Comparison of ENCODE assay signal across 13 cellular contexts in the genomic region with DNA sequence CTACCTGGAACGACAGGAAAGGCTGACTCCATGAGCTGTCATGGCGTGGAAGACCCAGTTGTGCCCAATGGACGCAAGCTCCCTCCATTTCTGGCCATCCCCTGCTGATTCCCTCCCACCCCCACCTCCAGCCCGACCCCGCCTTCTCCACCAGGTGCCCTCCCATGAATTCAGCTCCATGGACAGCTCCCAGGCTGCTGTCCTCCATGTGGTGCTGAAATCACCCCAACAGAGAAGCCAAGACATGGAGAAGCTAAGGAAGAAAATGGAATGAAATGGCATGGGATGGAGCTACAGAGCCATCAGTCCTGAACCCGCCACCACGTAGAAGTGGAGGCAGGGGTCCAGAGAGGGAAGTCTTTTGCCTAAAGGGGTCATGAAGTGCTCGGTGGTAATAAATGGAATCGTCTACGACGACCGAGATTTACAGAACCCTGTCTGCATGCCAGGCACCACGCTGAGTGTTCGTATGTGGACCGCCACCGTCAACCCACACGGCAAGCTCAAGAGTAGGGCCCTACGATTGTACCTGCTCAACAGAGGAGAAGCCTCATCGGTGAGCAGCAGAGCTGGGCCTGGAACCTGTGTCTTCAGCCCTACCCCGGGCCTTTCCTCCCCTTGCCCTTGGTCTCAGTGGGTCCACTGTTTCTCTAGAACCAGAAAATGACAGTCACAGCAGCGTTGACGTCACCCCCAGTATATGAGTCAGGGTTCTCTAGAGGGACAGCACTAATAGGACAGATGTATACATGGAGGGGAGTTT. TPM values are rescaled to one million over a fixed set of nuclear protein-coding genes. Genes with fewer than 3 reads are reported as not detected.
A peak's percentile ranks its signal among the peaks of the same experiment; 100 is the strongest.
DNase-seq lines count a peak whose midpoint lies in the region; ATAC-seq, FAIRE-seq and TF ChIP-seq lines count a peak whose summit lies in the region.
"Had no signal": no experiment of that assay in that cellular context is flagged by ENCODE, and none has a peak within 500 bp of the region (broad histone marks: within the 10 kb centered on the region; RNA-seq: fewer than 3 reads in every experiment).

No MANE protein-coding gene starts in this region.

- no peak overlapping the region for H3K27ac Mint-ChIP-seq in natural killer cell treated with Interleukin-12 subunit alpha and Interleukin-12 subunit beta and Interleukin-15 and Interleukin-18, amount 100 ng/mL, for 72 hours
- H3K27ac Mint-ChIP-seq: nephron had no signal

- POLR2A ChIA-PET in GM12878 (lab: Charles Lee), result no interaction called here

- H3K9me3 ChIP-seq in GM12878 (replicated peaks; ENCODE audit: control insufficient read depth, insufficient read depth, low read length), result peaks cover 3% of the 10 kb centered on the region; the same call in 2 of the 3 replicates

- WGBS in GM12878 (ENCODE audit: insufficient coverage, insufficient replicate concordance, low lambda C conversion rate, missing lambda C conversion rate), result 33% methylated on average over 22 of the region's 22 CpGs

- no peak for TF ChIP-seq RAD21 in GM12878 (IDR thresholded peaks at IDR 0.05; ENCODE audit: insufficient read depth, low read depth, low read length)

- H3K9ac ChIP-seq in GM12878 (ENCODE audit: control insufficient read depth, insufficient read depth, low read length), result no peak overlapping the region

- H3K27ac ChIP-seq in GM12878 (ENCODE audit: control insufficient read depth, insufficient read depth), result no peak overlapping the region
- H3K27ac ChIP-seq: spleen had no signal

- peak; percentile 50 for ATAC-seq in GM12878
- ATAC-seq in natural killer cell treated with Interleukin-12 subunit alpha and Interleukin-12 subunit beta and Interleukin-15 and Interleukin-18, amount 100 ng/mL, for 72 hours, result no peak

- H3K36me3 Mint-ChIP-seq in natural killer cell treated with Interleukin-12 subunit alpha and Interleukin-12 subunit beta and Interleukin-15 and Interleukin-18, amount 100 ng/mL, for 72 hours, result no peaks in the 10 kb centered on the region

- H3K9me3 Mint-ChIP-seq in natural killer cell treated with Interleukin-12 subunit alpha and Interleukin-12 subunit beta and Interleukin-15 and Interleukin-18, amount 100 ng/mL, for 72 hours, result peaks cover 4% of the 10 kb centered on the region

- H4K20me1 ChIP-seq in GM12878 (ENCODE audit: control insufficient read depth, insufficient read depth), result no peaks in the 10 kb centered on the region

- no TSS peak for BruUV-seq in GM12878 (replicated peaks; lab: Mats Ljungman, UMichigan)

- H3K27me3 Mint-ChIP-seq in natural killer cell treated with Interleukin-12 subunit alpha and Interleukin-12 subunit beta and Interleukin-15 and Interleukin-18, amount 100 ng/mL, for 72 hours, result peaks cover 0 to 3% of the 10 kb centered on the region in 2 donors

- H3K36me3 ChIP-seq in GM12878 (ENCODE audit: control insufficient read depth in 2 of 2, insufficient read depth in 2 of 2, low read length in 1 of 2), result no peaks in the 10 kb centered on the region
- H3K36me3 ChIP-seq: spleen had no signal

- H3K4me3 Mint-ChIP-seq in natural killer cell treated with Interleukin-12 subunit alpha and Interleukin-12 subunit beta and Interleukin-15 and Interleukin-18, amount 100 ng/mL, for 72 hours, result no peak overlapping the region

- in situ Hi-C loops in GM12878 (cut with MboI), result no loop called here

- TF ChIP-seq POLR2A in NB4 (IDR thresholded peaks at IDR 0.05; ENCODE audit: extremely low read depth, insufficient read length), result no peak
- no peak for TF ChIP-seq POLR2A in GM12878 (IDR thresholded peaks at IDR 0.05; ENCODE audit: low read depth, low read length)

- DNase-seq in ELR (ENCODE audit: low read depth) (peak; percentile 50), NB4 (ENCODE audit: low read depth) (peak; percentile 64), GM12878 (ENCODE audit: low read depth, low spot score) (no peak), lung microvascular endothelial cell (ENCODE audit: low read depth in 2 of 2) (peak; percentile 26 to 35), SHP77 (lab: John Stamatoyannopoulos, UW) (no peak), anterior cingulate cortex (lab: John Stamatoyannopoulos, UW) (no peak), head of caudate nucleus (no peak)
- no peak for DNase-seq in natural killer cell treated with Interleukin-12 subunit alpha and Interleukin-12 subunit beta and Interleukin-15 and Interleukin-18, amount 100 ng/mL, for 72 hours (ENCODE audit: low spot score)
- DNase-seq: activated CD8-positive, alpha-beta memory T cell treated with anti-CD3 and anti-CD28 coated beads, Interleukin-2, amount 50 U/mL, for 4 hours; NCI-H1417 treated with DMSO at 0.1 percent for 48 hours; spleen had no signal

- no peak overlapping the region for H3K4me3 ChIP-seq in NB4 (ENCODE audit: low read depth, low read length)
- H3K4me3 ChIP-seq in GM12878, result no peak overlapping the region
- H3K4me3 ChIP-seq: spleen had no signal

- CTCF ChIA-PET in GM12878 (lab: Yijun Ruan, JAX), result interaction anchor here (1.0 to 2.6 kb wide), 9 partner anchors 10 to 123 kb away, joined by 3 to 7 read pairs (median 4); a partner anchor contains a TSS

- peaks cover 4 to 6% of the 10 kb centered on the region in 2 donors for H3K4me1 Mint-ChIP-seq in natural killer cell treated with Interleukin-12 subunit alpha and Interleukin-12 subunit beta and Interleukin-15 and Interleukin-18, amount 100 ng/mL, for 72 hours (ENCODE audit: low read depth in 2 of 2)

- H2AFZ ChIP-seq in GM12878 (ENCODE audit: control insufficient read depth, low read depth, low read length), result no peak overlapping the region

- H3K79me2 ChIP-seq in GM12878 (ENCODE audit: control insufficient read depth, insufficient read depth, low read length), result no peaks in the 10 kb centered on the region

- no peak for TF ChIP-seq EP300 in GM12878 (IDR thresholded peaks at IDR 0.05; ENCODE audit: borderline replicate concordance in 1 of 2, control insufficient read depth in 1 of 2, low read depth in 2 of 2, low read length in 2 of 2)

- no peak for TF ChIP-seq CTCF in NB4 (IDR thresholded peaks at IDR 0.05; ENCODE audit: low read depth, low read length)
- TF ChIP-seq CTCF in GM12878 (IDR thresholded peaks at IDR 0.05 in 2 of 3, conservative IDR thresholded peaks at IDR 0.05 in 1 of 3; ENCODE audit: control insufficient read depth in 2 of 3, extremely low read depth in 1 of 3, insufficient read depth in 1 of 3, low read depth in 3 of 3, low read length in 3 of 3), result no peak

- H3K27me3 ChIP-seq in GM12878 (replicated peaks in 1 of 2; ENCODE audit: control insufficient read depth in 2 of 2, insufficient read depth in 2 of 2, low read length in 1 of 2), result no peaks in the 10 kb centered on the region

- intact Hi-C loops in GM12878 (cut with micrococcal nuclease; ENCODE audit: unreplicated experiment) (no loop called here), head of caudate nucleus (cut with DNase I) (loop anchor here (5.0 kb wide), 1 partner anchor 119 kb away; no protein-coding TSS in a partner anchor)

- no peak for FAIRE-seq in GM12878 (lab: Jason Lieb, UNC)
- FAIRE-seq: GM12892 had no signal

- no peaks in the 10 kb centered on the region for H3K4me1 ChIP-seq in GM12878 (ENCODE audit: control insufficient read depth, insufficient read depth, low read length)

- no peak overlapping the region for H3K4me2 ChIP-seq in GM12878 (ENCODE audit: control insufficient read depth, insufficient read depth)

- SMC1A ChIA-PET in GM12878 (lab: Charles Lee; ENCODE audit: uncharacterized antibody, unreplicated experiment), result interaction anchor here (1.4 to 1.5 kb wide), 2 partner anchors 117 to 122 kb away, joined by 3 to 4 read pairs; no protein-coding TSS in a partner anchor

- RAD21 ChIA-PET in GM12878 (lab: Charles Lee; ENCODE audit: unreplicated experiment), result interaction anchor here (0.8 to 1.7 kb wide), 5 partner anchors 35 to 122 kb away, joined by 3 to 8 read pairs (median 3); a partner anchor contains a TSS

TF ChIP-seq in GM12878, 131 proteins besides CTCF, POLR2A, EP300 and RAD21 (continues in another document):
- TF ChIP-seq, protein P1, sequence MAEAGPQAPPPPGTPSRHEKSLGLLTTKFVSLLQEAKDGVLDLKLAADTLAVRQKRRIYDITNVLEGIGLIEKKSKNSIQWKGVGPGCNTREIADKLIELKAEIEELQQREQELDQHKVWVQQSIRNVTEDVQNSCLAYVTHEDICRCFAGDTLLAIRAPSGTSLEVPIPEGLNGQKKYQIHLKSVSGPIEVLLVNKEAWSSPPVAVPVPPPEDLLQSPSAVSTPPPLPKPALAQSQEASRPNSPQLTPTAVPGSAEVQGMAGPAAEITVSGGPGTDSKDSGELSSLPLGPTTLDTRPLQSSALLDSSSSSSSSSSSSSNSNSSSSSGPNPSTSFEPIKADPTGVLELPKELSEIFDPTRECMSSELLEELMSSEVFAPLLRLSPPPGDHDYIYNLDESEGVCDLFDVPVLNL (IDR thresholded peaks at IDR 0.05; ENCODE audit: low read depth, low read length), result no peak
- peak; percentile 93 for TF ChIP-seq SREBF1 (IDR thresholded peaks at IDR 0.05; ENCODE audit: low read length)

RNA-seq across cellular contexts. Expression of a gene that starts 9.3 kb away (rescaled TPM):
- 32.5 and 33.9 TPM in 2 replicates for total RNA-seq in GM12878 (2013; cell fraction: nucleolus; rRNA removed)
- total RNA-seq in GM12878 (2014; rRNA removed), result 8.6 and 12.5 TPM in 2 replicates
- 14.9 and 15.9 TPM in 2 replicates for total RNA-seq in GM12878 (2014; rRNA removed; fragmentation: Illumina TruSeq; extraction: Trizol)
- total RNA-seq in GM12878 (2021), result 50.4 and 58.3 TPM in 2 replicates
- polyA plus RNA-seq in GM12878 (2011; ENCODE audit: low read depth), result 11.2 TPM
- polyA plus RNA-seq in GM12878 (2011; rRNA removed), result 5.5 and 8.5 TPM in 2 replicates
- polyA plus RNA-seq in GM12878 (2011; cell fraction: cytosol; rRNA removed), result 10.5 and 12.9 TPM in 2 replicates
- 33.8 and 48.9 TPM in 2 replicates for polyA plus RNA-seq in GM12878 (2011; cell fraction: nucleus; rRNA removed)
- 24.7 and 25.2 TPM in 2 replicates for polyA plus RNA-seq in GM12878 (2012)
- 14.7 and 29.0 TPM in 2 replicates for polyA plus RNA-seq in GM12878 (2014; fragmentation: Illumina TruSeq; extraction: Trizol)
- polyA plus RNA-seq in GM12878 (2014; fragmentation: Nextera tagmentation; extraction: Ambion mirVana), result 1 to 10 TPM; 1.0 to 3.2 TPM
- 29.1 and 37.5 TPM in 2 replicates for polyA plus RNA-seq in GM12878 (2014; rRNA removed)
- polyA plus RNA-seq in GM12878 (2016; fragmentation: Nextera tagmentation; extraction: Ambion mirVana), result 10 to 100 TPM; 54.1 to 57.0 TPM
- 4.7 and 7.5 TPM in 2 replicates for polyA minus RNA-seq in GM12878 (2011; rRNA and poly(A)+ RNA removed)
- polyA minus RNA-seq in GM12878 (2011; cell fraction: cytosol; rRNA and poly(A)+ RNA removed), result 7.5 and 8.8 TPM in 2 replicates
- 8.5 and 16.6 TPM in 2 replicates for polyA minus RNA-seq in GM12878 (2011; cell fraction: nucleus; rRNA and poly(A)+ RNA removed)
- 6.1 and 8.7 TPM in 2 replicates for total RNA-seq in lung microvascular endothelial cell
- 100 to 1,000 TPM in 1 of 2 donors, 10 to 100 TPM in 1; 85.0 to 148 TPM for total RNA-seq in natural killer cell treated with Interleukin-12 subunit alpha and Interleukin-12 subunit beta and Interleukin-15 and Interleukin-18, amount 100 ng/mL, for 72 hours

Comparison
In these comparisons a context has a peak if more than half of its experiments do, and no peak if none do; other contexts are left out.
1. DNase-seq: peak in ELR (single experiment), NB4 (single experiment) and lung microvascular endothelial cell (2 of 2); none in GM12878 (single experiment), SHP77 (0 of 2), anterior cingulate cortex (0 of 58), natural killer cell treated with Interleukin-12 subunit alpha and Interleukin-12 subunit beta and Interleukin-15 and Interleukin-18, amount 100 ng/mL, for 72 hours (single experiment) and head of caudate nucleus (0 of 42).